2 cellular contexts compared by ENCODE assay signal in the genomic region with DNA sequence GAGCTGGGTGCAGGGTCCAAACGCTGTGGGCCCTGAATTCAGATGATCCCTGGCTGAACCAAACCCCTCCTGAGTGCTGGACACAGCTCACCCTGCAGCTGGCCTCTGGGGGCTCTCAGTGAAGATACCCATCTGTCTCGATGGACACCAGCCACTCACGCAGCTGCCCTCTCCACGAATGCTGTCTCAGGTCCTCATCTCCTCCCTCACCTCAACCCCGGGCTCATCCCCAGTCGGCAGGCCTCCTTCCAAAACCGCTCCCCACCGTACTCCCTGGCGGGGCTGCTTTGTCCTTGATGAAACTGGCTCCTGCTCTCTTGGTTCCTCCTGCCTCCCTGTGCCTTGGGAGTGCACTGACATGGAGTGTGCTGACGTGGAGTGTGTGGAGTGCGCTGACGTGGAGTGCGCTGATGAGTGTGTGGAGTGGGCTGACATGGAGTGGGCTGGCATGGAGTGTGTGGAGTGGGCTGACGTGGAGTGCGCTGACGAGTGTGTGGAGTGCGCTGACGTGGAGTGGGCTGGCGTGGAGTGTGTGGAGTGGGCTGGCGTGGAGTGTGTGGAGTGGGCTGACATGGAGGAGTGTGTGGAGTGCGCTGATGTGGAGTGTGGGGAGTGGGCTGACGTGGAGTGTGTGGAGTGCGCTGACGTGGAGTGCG.
TF ChIP-seq lines count a peak whose summit lies in the region.

No MANE protein-coding gene starts in this region.

TF ChIP-seq in IMR-90, 13 proteins besides CTCF, POLR2A, EP300 and RAD21:
- TF ChIP-seq, protein P1, sequence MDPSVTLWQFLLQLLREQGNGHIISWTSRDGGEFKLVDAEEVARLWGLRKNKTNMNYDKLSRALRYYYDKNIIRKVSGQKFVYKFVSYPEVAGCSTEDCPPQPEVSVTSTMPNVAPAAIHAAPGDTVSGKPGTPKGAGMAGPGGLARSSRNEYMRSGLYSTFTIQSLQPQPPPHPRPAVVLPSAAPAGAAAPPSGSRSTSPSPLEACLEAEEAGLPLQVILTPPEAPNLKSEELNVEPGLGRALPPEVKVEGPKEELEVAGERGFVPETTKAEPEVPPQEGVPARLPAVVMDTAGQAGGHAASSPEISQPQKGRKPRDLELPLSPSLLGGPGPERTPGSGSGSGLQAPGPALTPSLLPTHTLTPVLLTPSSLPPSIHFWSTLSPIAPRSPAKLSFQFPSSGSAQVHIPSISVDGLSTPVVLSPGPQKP (IDR thresholded peaks at IDR 0.05; ENCODE audit: borderline replicate concordance, low read depth, low read length) = no peak
- no peak for TF ChIP-seq RCOR1 (IDR thresholded peaks at IDR 0.05; ENCODE audit: insufficient replicate concordance, low read length)
- no peak for TF ChIP-seq FOS (IDR thresholded peaks at IDR 0.05; ENCODE audit: low read depth, low read length)
- no peak for TF ChIP-seq BHLHE40 (IDR thresholded peaks at IDR 0.05; ENCODE audit: low read depth, low read length)
- TF ChIP-seq, protein P2, sequence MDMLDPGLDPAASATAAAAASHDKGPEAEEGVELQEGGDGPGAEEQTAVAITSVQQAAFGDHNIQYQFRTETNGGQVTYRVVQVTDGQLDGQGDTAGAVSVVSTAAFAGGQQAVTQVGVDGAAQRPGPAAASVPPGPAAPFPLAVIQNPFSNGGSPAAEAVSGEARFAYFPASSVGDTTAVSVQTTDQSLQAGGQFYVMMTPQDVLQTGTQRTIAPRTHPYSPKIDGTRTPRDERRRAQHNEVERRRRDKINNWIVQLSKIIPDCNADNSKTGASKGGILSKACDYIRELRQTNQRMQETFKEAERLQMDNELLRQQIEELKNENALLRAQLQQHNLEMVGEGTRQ (IDR thresholded peaks at IDR 0.05; ENCODE audit: low read depth, low read length) = no peak
- TF ChIP-seq MXI1 (IDR thresholded peaks at IDR 0.05; ENCODE audit: borderline replicate concordance, low read depth, low read length) = no peak
- no peak for TF ChIP-seq MAZ (IDR thresholded peaks at IDR 0.05; ENCODE audit: borderline replicate concordance, low read depth, low read length)
- TF ChIP-seq RFX5 (IDR thresholded peaks at IDR 0.05; ENCODE audit: low read depth, low read length) = no peak
- TF ChIP-seq MAFK (IDR thresholded peaks at IDR 0.05; ENCODE audit: low read depth, low read length) = no peak
- no peak for TF ChIP-seq CHD1 (IDR thresholded peaks at IDR 0.05; ENCODE audit: low read depth, low read length)
- no peak for TF ChIP-seq NFE2L2 (IDR thresholded peaks at IDR 0.05; ENCODE audit: low read depth, low read length)
- no peak for TF ChIP-seq SMC3 (IDR thresholded peaks at IDR 0.05; ENCODE audit: low read depth, low read length)
- TF ChIP-seq CEBPB (IDR thresholded peaks at IDR 0.05; ENCODE audit: low read depth, low read length) = no peak

TF ChIP-seq in H1, 55 proteins besides CTCF, POLR2A, EP300 and RAD21:
- TF ChIP-seq SP4 (IDR thresholded peaks at IDR 0.05; ENCODE audit: low read length) (no peak), SIX5 (IDR thresholded peaks at IDR 0.05; ENCODE audit: low read depth, low read length) (no peak), RFX5 (IDR thresholded peaks at IDR 0.05; ENCODE audit: borderline replicate concordance, low read depth, low read length) (no peak), YY1 (IDR thresholded peaks at IDR 0.05; ENCODE audit: low read depth, low read length) (no peak), TAF1 (IDR thresholded peaks at IDR 0.05; ENCODE audit: low read depth, low read length) (no peak), HDAC6 (IDR thresholded peaks at IDR 0.05; ENCODE audit: low read depth, low read length) (no peak), CBX5 (IDR thresholded peaks at IDR 0.05; ENCODE audit: low read depth, low read length) (no peak), CHD1 (IDR thresholded peaks at IDR 0.05; ENCODE audit: low read depth, low read length) (no peak), FOSL1 (IDR thresholded peaks at IDR 0.05; ENCODE audit: insufficient read depth, low read depth, low read length) (no peak), SP2 (IDR thresholded peaks at IDR 0.05; ENCODE audit: low read length) (no peak), GABPA (IDR thresholded peaks at IDR 0.05; ENCODE audit: borderline replicate concordance, insufficient read depth, low read length) (no peak)
- TF ChIP-seq, protein P3, sequence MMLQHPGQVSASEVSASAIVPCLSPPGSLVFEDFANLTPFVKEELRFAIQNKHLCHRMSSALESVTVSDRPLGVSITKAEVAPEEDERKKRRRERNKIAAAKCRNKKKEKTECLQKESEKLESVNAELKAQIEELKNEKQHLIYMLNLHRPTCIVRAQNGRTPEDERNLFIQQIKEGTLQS (IDR thresholded peaks at IDR 0.05; ENCODE audit: insufficient read depth, low read depth, low read length) = no peak
